8 cellular contexts compared by ENCODE assay signal in genomic region chr3:24185738-24186384, GRCh38.
A peak's percentile ranks its signal among the peaks of the same experiment; 100 is the strongest.
DNase-seq lines count a peak whose midpoint lies in the region; ATAC-seq and TF ChIP-seq lines count a peak whose summit lies in the region.

No MANE protein-coding gene starts in this region.

- H3K9ac ChIP-seq in Loucy (ENCODE audit: low read depth, low read length, poor library complexity, severe bottlenecking) (no peak overlapping the region), neuronal stem cell (ENCODE audit: low read depth, low read length, poor library complexity) (no peak overlapping the region)

- H3K4me1 Mint-ChIP-seq in WTC11, result peaks cover 2% of the 10 kb centered on the region; the same call in 1 of the 2 replicates

- WGBS in neuronal stem cell (ENCODE audit: extremely low coverage in 2 of 2, insufficient read length in 2 of 2, insufficient replicate concordance in 1 of 2), 2 donors, result no CpG with 5 or more reads among the region's 5 CpGs

- H2BK5ac ChIP-seq in neuronal stem cell (ENCODE audit: low read length), result no peak overlapping the region

- no peak overlapping the region for H2BK120ac ChIP-seq in neuronal stem cell (ENCODE audit: low read depth, low read length)

- DNase-seq in GM12864 (ENCODE audit: low read depth), result peak; percentile 19
- peak; percentile 61 for DNase-seq in HFF-Myc (ENCODE audit: extremely low read depth, low read depth)
- DNase-seq in WTC11 (ENCODE audit: low spot score), result peak; percentile 57
- peak; percentile 88 for DNase-seq in fibroblast of the aortic adventitia (ENCODE audit: low read depth)
- peak; percentile 31 for DNase-seq in neuronal stem cell (ENCODE audit: low spot score)
- no peak for DNase-seq in DMS79 treated with DMSO at 0.1 percent for 48 hours (lab: John Stamatoyannopoulos, UW)

- H3K23ac ChIP-seq in neuronal stem cell (ENCODE audit: low read depth, low read length, poor library complexity), result no peak overlapping the region

- no peaks in the 10 kb centered on the region for H3K27me3 ChIP-seq in ACC112 (ENCODE audit: insufficient read depth, low read length)
- H3K27me3 ChIP-seq in Loucy (ENCODE audit: insufficient read depth, low read length, poor library complexity, severe bottlenecking), result no peaks in the 10 kb centered on the region
- no peaks in the 10 kb centered on the region for H3K27me3 ChIP-seq in neuronal stem cell (ENCODE audit: control insufficient read depth in 3 of 3, insufficient read depth in 3 of 3, low read depth in 1 of 3, low read length in 3 of 3)

- peaks cover 3% of the 10 kb centered on the region for H3K4me1 ChIP-seq in ACC112 (ENCODE audit: control insufficient read depth, insufficient read depth, low read length, unreplicated experiment)
- H3K4me1 ChIP-seq in Loucy (ENCODE audit: insufficient read depth, low read length, poor library complexity, severe bottlenecking), result no peaks in the 10 kb centered on the region
- H3K4me1 ChIP-seq in neuronal stem cell (ENCODE audit: control insufficient read depth in 2 of 2, insufficient read depth in 1 of 2, low read depth in 1 of 2, low read length in 2 of 2), result no peaks in the 10 kb centered on the region

- H3K27ac ChIP-seq in ACC112 (ENCODE audit: low read depth, low read length) (no peak overlapping the region), neuronal stem cell (replicated peaks; ENCODE audit: low read length) (no peak overlapping the region)

- H3K27me3 Mint-ChIP-seq in WTC11 (ENCODE audit: low read depth), result peaks cover 2% of the 10 kb centered on the region; the same call in 1 of the 2 replicates

- no peak overlapping the region for H3K14ac ChIP-seq in neuronal stem cell (ENCODE audit: low read length)

- no peak overlapping the region for H3K4me3 Mint-ChIP-seq in WTC11

- no peak overlapping the region for H4K8ac ChIP-seq in neuronal stem cell (ENCODE audit: low read depth, low read length)

- H3K4me2 ChIP-seq in Loucy (ENCODE audit: low read depth, low read length, poor library complexity, severe bottlenecking) (no peak overlapping the region), neuronal stem cell (ENCODE audit: insufficient read depth, low read length, poor library complexity, severe bottlenecking) (no peak overlapping the region)

- H3K27ac Mint-ChIP-seq in WTC11, result no peak overlapping the region

- no peaks in the 10 kb centered on the region for H3K9me2 ChIP-seq in Loucy (replicated peaks; ENCODE audit: low read depth, low read length)

- H3F3A ChIP-seq in Loucy (ENCODE audit: low read depth), result no peaks in the 10 kb centered on the region

- H3K36me3 ChIP-seq in ACC112 (ENCODE audit: insufficient read depth, low read length) (no peaks in the 10 kb centered on the region), Loucy (ENCODE audit: insufficient read depth, low read length) (no peaks in the 10 kb centered on the region), neuronal stem cell (replicated peaks in 1 of 2; ENCODE audit: control insufficient read depth in 2 of 2, insufficient read depth in 2 of 2, low read length in 2 of 2) (no peaks in the 10 kb centered on the region)

- H2AK5ac ChIP-seq in neuronal stem cell (ENCODE audit: low read depth, low read length), result no peak overlapping the region

- no peaks in the 10 kb centered on the region for H3K79me1 ChIP-seq in neuronal stem cell (ENCODE audit: low read depth, low read length)

- H3K18ac ChIP-seq in neuronal stem cell (ENCODE audit: low read length), result no peak overlapping the region

- H2BK15ac ChIP-seq in neuronal stem cell (ENCODE audit: low read length), result no peak overlapping the region

- H2AFZ ChIP-seq in ACC112 (ENCODE audit: low read length, unreplicated experiment), result peak overlapping the region; percentile 75
- peak overlapping the region; percentile 55 for H2AFZ ChIP-seq in Loucy (ENCODE audit: low read length)
- peak overlapping the region; percentile 3 for H2AFZ ChIP-seq in neuronal stem cell (ENCODE audit: low read length)

- POLR2A ChIA-PET in WTC11 (lab: Charles Lee), result interaction anchor here (0.7 kb wide), 1 partner anchor 70 kb away, joined by 3 read pairs; no protein-coding TSS in a partner anchor

- H3K4me3 ChIP-seq in ACC112 (ENCODE audit: low read depth, low read length) (no peak overlapping the region), GM12864 (ENCODE audit: low read depth, low read length) (no peak overlapping the region), HFF-Myc (replicated peaks; ENCODE audit: low read depth, low read length) (no peak overlapping the region), Loucy (ENCODE audit: low read length, poor library complexity, severe bottlenecking) (no peak overlapping the region), fibroblast of the aortic adventitia (ENCODE audit: low read depth, low read length) (no peak overlapping the region), neuronal stem cell (ENCODE audit: low read length in 2 of 2) (no peak overlapping the region)

- CTCF ChIA-PET in WTC11 (lab: Charles Lee), result interaction anchor here (0.5 to 2.0 kb wide), 30 partner anchors 9 to 1240 kb away, joined by 3 to 22 read pairs (median 5); no protein-coding TSS in a partner anchor

- H3K9me3 Mint-ChIP-seq in WTC11, result no peaks in the 10 kb centered on the region

- H3K9me3 ChIP-seq in Loucy (ENCODE audit: insufficient read depth, low read depth, low read length) (no peaks in the 10 kb centered on the region), neuronal stem cell (replicated peaks in 1 of 2; ENCODE audit: control insufficient read depth in 2 of 2, insufficient read depth in 1 of 2, low read depth in 1 of 2, low read length in 2 of 2) (no peaks in the 10 kb centered on the region)

- H2BK12ac ChIP-seq in neuronal stem cell (ENCODE audit: low read length), result no peak overlapping the region

- H3K4ac ChIP-seq in neuronal stem cell (ENCODE audit: low read length), result no peak overlapping the region

- H3K36me3 Mint-ChIP-seq in WTC11, result no peaks in the 10 kb centered on the region

- no peak overlapping the region for H4K91ac ChIP-seq in neuronal stem cell (ENCODE audit: low read depth, low read length, poor library complexity)

- H3K79me2 ChIP-seq in ACC112 (ENCODE audit: control insufficient read depth, insufficient read depth, low read length, unreplicated experiment), result no peaks in the 10 kb centered on the region
- no peaks in the 10 kb centered on the region for H3K79me2 ChIP-seq in Loucy (ENCODE audit: insufficient read depth, low read length)

- peak; percentile 91 for ATAC-seq in WTC11

- TF ChIP-seq CTCF in GM12864 (IDR thresholded peaks at IDR 0.05; ENCODE audit: low read depth, low read length, missing control alignments) (peak; percentile 77), HFF-Myc (IDR thresholded peaks at IDR 0.05; ENCODE audit: low read depth, low read length, missing control alignments) (peak; percentile 68), Loucy (conservative IDR thresholded peaks at IDR 0.05; ENCODE audit: low read length) (peak; percentile 83), WTC11 (IDR thresholded peaks at IDR 0.05) (peak; percentile 62), fibroblast of the aortic adventitia (IDR thresholded peaks at IDR 0.05; ENCODE audit: insufficient read depth, low read length) (peak; percentile 69)

- H4K20me1 ChIP-seq in Loucy (ENCODE audit: insufficient read depth, low read length, poor library complexity, severe bottlenecking), result no peaks in the 10 kb centered on the region

TF ChIP-seq in WTC11, 78 proteins besides CTCF, POLR2A, EP300 and RAD21:
- TF ChIP-seq PRRX2 (CRISPR knock-in tag; IDR thresholded peaks at IDR 0.05), result peak; percentile 44; the same call in 1 of the 2 replicates
- TF ChIP-seq, protein P1, sequence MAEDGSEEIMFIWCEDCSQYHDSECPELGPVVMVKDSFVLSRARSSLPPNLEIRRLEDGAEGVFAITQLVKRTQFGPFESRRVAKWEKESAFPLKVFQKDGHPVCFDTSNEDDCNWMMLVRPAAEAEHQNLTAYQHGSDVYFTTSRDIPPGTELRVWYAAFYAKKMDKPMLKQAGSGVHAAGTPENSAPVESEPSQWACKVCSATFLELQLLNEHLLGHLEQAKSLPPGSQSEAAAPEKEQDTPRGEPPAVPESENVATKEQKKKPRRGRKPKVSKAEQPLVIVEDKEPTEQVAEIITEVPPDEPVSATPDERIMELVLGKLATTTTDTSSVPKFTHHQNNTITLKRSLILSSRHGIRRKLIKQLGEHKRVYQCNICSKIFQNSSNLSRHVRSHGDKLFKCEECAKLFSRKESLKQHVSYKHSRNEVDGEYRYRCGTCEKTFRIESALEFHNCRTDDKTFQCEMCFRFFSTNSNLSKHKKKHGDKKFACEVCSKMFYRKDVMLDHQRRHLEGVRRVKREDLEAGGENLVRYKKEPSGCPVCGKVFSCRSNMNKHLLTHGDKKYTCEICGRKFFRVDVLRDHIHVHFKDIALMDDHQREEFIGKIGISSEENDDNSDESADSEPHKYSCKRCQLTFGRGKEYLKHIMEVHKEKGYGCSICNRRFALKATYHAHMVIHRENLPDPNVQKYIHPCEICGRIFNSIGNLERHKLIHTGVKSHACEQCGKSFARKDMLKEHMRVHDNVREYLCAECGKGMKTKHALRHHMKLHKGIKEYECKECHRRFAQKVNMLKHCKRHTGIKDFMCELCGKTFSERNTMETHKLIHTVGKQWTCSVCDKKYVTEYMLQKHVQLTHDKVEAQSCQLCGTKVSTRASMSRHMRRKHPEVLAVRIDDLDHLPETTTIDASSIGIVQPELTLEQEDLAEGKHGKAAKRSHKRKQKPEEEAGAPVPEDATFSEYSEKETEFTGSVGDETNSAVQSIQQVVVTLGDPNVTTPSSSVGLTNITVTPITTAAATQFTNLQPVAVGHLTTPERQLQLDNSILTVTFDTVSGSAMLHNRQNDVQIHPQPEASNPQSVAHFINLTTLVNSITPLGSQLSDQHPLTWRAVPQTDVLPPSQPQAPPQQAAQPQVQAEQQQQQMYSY (CRISPR knock-in tag; IDR thresholded peaks at IDR 0.05), result no peak

Comparison
In these comparisons a context has a peak if more than half of its experiments do, and no peak if none do; other contexts are left out.
1. H2AFZ ChIP-seq: peak in every context shown above with its lines; median percentile 75 in ACC112; 55 in Loucy; 3 in neuronal stem cell.